ENCODE assay signal across 16 cellular contexts in genomic region chr12:48551636-48552035, GRCh38. TPM values are rescaled to one million over a fixed set of nuclear protein-coding genes. Genes with fewer than 3 reads are reported as not detected.
"Had no signal": no experiment of that assay in that cellular context is flagged by ENCODE, and none has a peak within 500 bp of the region (broad histone marks: within the 10 kb centered on the region; RNA-seq: fewer than 3 reads in every experiment).

No MANE protein-coding gene starts in this region.

RNA-seq across cellular contexts. Expression of gene LALBA, which starts 18.2 kb away (rescaled TPM):
- total RNA-seq: stomach, subcutaneous adipose tissue, suprapubic skin, temporal lobe, thoracic aorta, thyroid gland, tibial nerve, transverse colon, upper lobe of left lung, upper lobe of right lung, ureter, urinary bladder, uterus, vagina had no signal
- polyA plus RNA-seq: stomach, urinary bladder had no signal

RNA-seq across cellular contexts. Expression of gene OR8S1, which starts 26.2 kb away (rescaled TPM):
- total RNA-seq: stomach, subcutaneous adipose tissue, suprapubic skin, temporal lobe, testis, thoracic aorta, thyroid gland, transverse colon, upper lobe of left lung, upper lobe of right lung, ureter, urinary bladder, uterus, vagina had no signal
- polyA plus RNA-seq: stomach, thymus, urinary bladder had no signal
